ENCODE assay signal across 13 cellular contexts in genomic region chr4:56261027-56261426, GRCh38.
DNase-seq lines count a peak whose midpoint lies in the region; ATAC-seq, FAIRE-seq and TF ChIP-seq lines count a peak whose summit lies in the region.
"Had no signal": no experiment of that assay in that cellular context is flagged by ENCODE, and none has a peak within 500 bp of the region (broad histone marks: within the 10 kb centered on the region; RNA-seq: fewer than 3 reads in every experiment).

No MANE protein-coding gene starts in this region.

- RAD21 ChIA-PET in GM12878 (lab: Charles Lee; ENCODE audit: unreplicated experiment), result no interaction called here

- TF ChIP-seq CTCF in GM20000 (IDR thresholded peaks at IDR 0.05; ENCODE audit: extremely low read depth, missing control alignments) (no peak), GM12878 (IDR thresholded peaks at IDR 0.05 in 2 of 3, conservative IDR thresholded peaks at IDR 0.05 in 1 of 3; ENCODE audit: control insufficient read depth in 2 of 3, extremely low read depth in 1 of 3, insufficient read depth in 1 of 3, low read depth in 3 of 3, low read length in 3 of 3) (no peak)

- WGBS in GM12878 (ENCODE audit: insufficient coverage, insufficient replicate concordance, low lambda C conversion rate, missing lambda C conversion rate), result 11% methylated on average over 6 of the region's 6 CpGs

- H3K4me2 ChIP-seq in GM12878 (ENCODE audit: control insufficient read depth, insufficient read depth), result no peak overlapping the region

- FAIRE-seq in GM12878 (lab: Jason Lieb, UNC), result no peak

- no peak overlapping the region for H3K27ac ChIP-seq in GM12878 (ENCODE audit: control insufficient read depth, insufficient read depth)
- H3K27ac ChIP-seq: SK-N-MC had no signal

- H3K27me3 ChIP-seq in GM12878 (replicated peaks in 1 of 2; ENCODE audit: control insufficient read depth in 2 of 2, insufficient read depth in 2 of 2, low read length in 1 of 2) (no peaks in the 10 kb centered on the region), MG63 (no peaks in the 10 kb centered on the region)

- CTCF ChIA-PET in GM12878 (lab: Yijun Ruan, JAX), result no interaction called here

- no peak overlapping the region for H3K9ac ChIP-seq in GM12878 (ENCODE audit: control insufficient read depth, insufficient read depth, low read length)

- no peak for TF ChIP-seq POLR2A in GM12878 (IDR thresholded peaks at IDR 0.05; ENCODE audit: low read depth, low read length)

- in situ Hi-C loops in GM12878 (cut with MboI), result no loop called here

- H3K4me3 Mint-ChIP-seq in T-helper 2 cell treated with Interferon-gamma antibody and Interleukin-4, amounts not matched to agents 5 μg/mL and 100 μg/mL, for 36 hours, result no peak overlapping the region

- ATAC-seq in GM12878, result peak; percentile 34
- ATAC-seq: esophagus mucosa, left lobe of liver, sciatic nerve had no signal

- peaks cover 14% of the 10 kb centered on the region for H3K36me3 Mint-ChIP-seq in T-helper 2 cell treated with Interferon-gamma antibody and Interleukin-4, amounts not matched to agents 5 μg/mL and 100 μg/mL, for 36 hours (ENCODE audit: low read depth)

- peaks cover 5% of the 10 kb centered on the region; the same call in 1 of the 2 replicates for H3K4me1 ChIP-seq in GM12878 (ENCODE audit: control insufficient read depth, insufficient read depth, low read length)

- H2AFZ ChIP-seq in GM12878 (ENCODE audit: control insufficient read depth, low read depth, low read length), result no peak overlapping the region

- H3K27me3 Mint-ChIP-seq in T-helper 2 cell treated with Interferon-gamma antibody and Interleukin-4, amounts not matched to agents 5 μg/mL and 100 μg/mL, for 36 hours (ENCODE audit: low read depth), result peaks cover 19% of the 10 kb centered on the region

- no peak for TF ChIP-seq EP300 in GM12878 (IDR thresholded peaks at IDR 0.05; ENCODE audit: borderline replicate concordance in 1 of 2, control insufficient read depth in 1 of 2, low read depth in 2 of 2, low read length in 2 of 2)

- H3K79me2 ChIP-seq in GM12878 (ENCODE audit: control insufficient read depth, insufficient read depth, low read length), result no peaks in the 10 kb centered on the region

- BruUV-seq in GM12878 (replicated peaks; lab: Mats Ljungman, UMichigan), result no TSS peak

- POLR2A ChIA-PET in GM12878 (lab: Charles Lee), result no interaction called here

- peaks cover 11% of the 10 kb centered on the region for H3K4me1 Mint-ChIP-seq in T-helper 2 cell treated with Interferon-gamma antibody and Interleukin-4, amounts not matched to agents 5 μg/mL and 100 μg/mL, for 36 hours (ENCODE audit: low read depth)

- DNase-seq in GM20000 (ENCODE audit: low spot score) (peak; percentile 5), GM12878 (ENCODE audit: low read depth, low spot score) (peak; percentile 2), H4 (ENCODE audit: low spot score) (no peak), MG63 (no peak), NCI-H1105 (lab: John Stamatoyannopoulos, UW) (no peak), NCI-H2227 (lab: John Stamatoyannopoulos, UW; ENCODE audit: unreplicated experiment) (no peak)
- DNase-seq in T-helper 2 cell treated with Interferon-gamma antibody and Interleukin-4, amounts not matched to agents 5 μg/mL and 100 μg/mL, for 36 hours (ENCODE audit: low spot score), result peak; percentile 72
- DNase-seq in stimulated activated CD8-positive, alpha-beta memory T cell treated with anti-CD3 and anti-CD28 coated beads, Interleukin-4, amount 100 ng/mL, for 24 hours (ENCODE audit: low read depth), result peak; percentile 26
- DNase-seq: NCI-H2107 had no signal

- H3K9me3 ChIP-seq in GM12878 (replicated peaks; ENCODE audit: control insufficient read depth, insufficient read depth, low read length) (no peaks in the 10 kb centered on the region; the same call in 2 of the 3 replicates), MG63 (no peaks in the 10 kb centered on the region)

- no peaks in the 10 kb centered on the region for H4K20me1 ChIP-seq in GM12878 (ENCODE audit: control insufficient read depth, insufficient read depth)

- no peak overlapping the region for H3K4me3 ChIP-seq in GM12878
- H3K4me3 ChIP-seq in MG63, result no peak overlapping the region
- H3K4me3 ChIP-seq: SK-N-MC had no signal

- H3K27ac Mint-ChIP-seq in T-helper 2 cell treated with Interferon-gamma antibody and Interleukin-4, amounts not matched to agents 5 μg/mL and 100 μg/mL, for 36 hours, result no peak overlapping the region

- peaks cover 34% of the 10 kb centered on the region for H3K9me3 Mint-ChIP-seq in T-helper 2 cell treated with Interferon-gamma antibody and Interleukin-4, amounts not matched to agents 5 μg/mL and 100 μg/mL, for 36 hours

- intact Hi-C loops in GM12878 (cut with micrococcal nuclease; ENCODE audit: unreplicated experiment), result no loop called here

- SMC1A ChIA-PET in GM12878 (lab: Charles Lee; ENCODE audit: uncharacterized antibody, unreplicated experiment), result interaction anchor here (0.6 kb wide), 1 partner anchor 570 kb away, joined by 3 read pairs; no protein-coding TSS in a partner anchor

- TF ChIP-seq RAD21 in GM12878 (IDR thresholded peaks at IDR 0.05; ENCODE audit: insufficient read depth, low read depth, low read length), result no peak

- H3K36me3 ChIP-seq in GM12878 (ENCODE audit: control insufficient read depth in 2 of 2, insufficient read depth in 2 of 2, low read length in 1 of 2) (no peaks in the 10 kb centered on the region), MG63 (no peaks in the 10 kb centered on the region)

TF ChIP-seq in GM12878, 131 proteins besides CTCF, POLR2A, EP300 and RAD21:
- TF ChIP-seq ATF7 (IDR thresholded peaks at IDR 0.05; ENCODE audit: low read depth) (no peak), ETV6 (conservative IDR thresholded peaks at IDR 0.05 in 1 of 2, IDR thresholded peaks at IDR 0.05 in 1 of 2; ENCODE audit: borderline replicate concordance in 1 of 2, low read depth in 1 of 2) (peak in 1 of 2 experiments; percentile 79; a peak in 2 of 4 replicates), RUNX3 (IDR thresholded peaks at IDR 0.05; ENCODE audit: low read length) (peak; percentile 60), TCF7 (IDR thresholded peaks at IDR 0.05; ENCODE audit: borderline replicate concordance) (no peak), RELB (IDR thresholded peaks at IDR 0.05; ENCODE audit: low read depth) (no peak)

Comparison
In these comparisons a context has a peak if more than half of its experiments do, and no peak if none do; other contexts are left out.
1. DNase-seq: peak in GM20000 (single experiment), T-helper 2 cell treated with Interferon-gamma antibody and Interleukin-4, amounts not matched to agents 5 μg/mL and 100 μg/mL, for 36 hours (single experiment), GM12878 (single experiment) and stimulated activated CD8-positive, alpha-beta memory T cell treated with anti-CD3 and anti-CD28 coated beads, Interleukin-4, amount 100 ng/mL, for 24 hours (single experiment); none in H4 (single experiment), MG63 (single experiment), NCI-H1105 (single experiment) and NCI-H2227 (single experiment).